In the genomic region with DNA sequence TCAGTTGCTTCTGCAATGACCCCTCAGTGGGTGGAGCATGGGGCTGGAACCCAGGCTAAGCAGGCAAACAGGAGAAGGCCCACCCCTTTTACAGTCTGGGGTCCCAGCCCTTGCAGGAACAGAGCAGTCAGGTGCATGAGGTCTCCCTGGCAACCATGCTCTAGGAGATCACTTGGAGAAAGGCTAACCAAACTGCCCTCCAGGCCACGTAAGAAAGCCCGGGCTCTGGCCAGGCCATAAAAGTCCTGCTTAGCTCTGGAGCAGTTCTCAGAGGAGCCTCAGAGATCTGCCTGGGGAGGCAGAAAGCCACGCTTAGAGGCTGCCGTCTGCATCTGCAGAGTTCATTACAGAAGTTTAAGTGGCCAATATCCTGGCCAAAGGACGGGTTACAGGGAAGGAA, we compare ENCODE assay signal across 18 cellular contexts.
"Had no signal": no experiment of that assay in that cellular context is flagged by ENCODE, and none has a peak within 500 bp of the region (broad histone marks: within the 10 kb centered on the region; RNA-seq: fewer than 3 reads in every experiment).

No MANE protein-coding gene starts in this region.

- H3K27ac Mint-ChIP-seq: activated CD4-positive, alpha-beta memory T cell treated with anti-CD3 and anti-CD28 coated beads for 36 hours; activated naive CD4-positive, alpha-beta T cell treated with anti-CD3 and anti-CD28 coated beads, Interleukin-2, amount 10 ng/mL, durations not matched to agents 7 days and 5 days; memory B cell; naive B cell; neural progenitor cell had no signal

- H3K36me3 Mint-ChIP-seq: activated CD4-positive, alpha-beta memory T cell treated with anti-CD3 and anti-CD28 coated beads for 36 hours; memory B cell; naive B cell; neural progenitor cell had no signal

- H3K27me3 Mint-ChIP-seq: activated CD4-positive, alpha-beta memory T cell treated with anti-CD3 and anti-CD28 coated beads for 36 hours; activated naive CD4-positive, alpha-beta T cell treated with anti-CD3 and anti-CD28 coated beads, Interleukin-2, amount 10 ng/mL, durations not matched to agents 7 days and 5 days; naive B cell; stimulated activated naive CD8-positive, alpha-beta T cell treated with anti-CD3 and anti-CD28 coated beads, Interleukin-15, amount 100 ng/mL, for 72 hours had no signal

- H3K27me3 ChIP-seq: foreskin keratinocyte, left lung, neural progenitor cell, testis had no signal

- H3K4me3 Mint-ChIP-seq: activated CD4-positive, alpha-beta memory T cell treated with anti-CD3 and anti-CD28 coated beads for 36 hours; activated naive CD4-positive, alpha-beta T cell treated with anti-CD3 and anti-CD28 coated beads, Interleukin-2, amount 10 ng/mL, durations not matched to agents 7 days and 5 days; memory B cell; neural progenitor cell; stimulated activated naive CD8-positive, alpha-beta T cell treated with anti-CD3 and anti-CD28 coated beads, Interleukin-15, amount 100 ng/mL, for 72 hours had no signal

- H3K9ac ChIP-seq: neural progenitor cell had no signal

- H3K36me3 ChIP-seq: neural progenitor cell had no signal

- H3K27ac ChIP-seq: foreskin keratinocyte, left lung, neural progenitor cell, SK-N-MC had no signal

- H3K9me3 ChIP-seq: left lung, mucosa of descending colon, psoas muscle, testis had no signal

- DNase-seq: activated CD4-positive, alpha-beta memory T cell treated with anti-CD3 and anti-CD28 coated beads for 36 hours; activated naive CD4-positive, alpha-beta T cell treated with anti-CD3 and anti-CD28 coated beads, Interleukin-2, amount 10 ng/mL, durations not matched to agents 7 days and 5 days; activated T-cell treated with anti-CD3 and anti-CD28 coated beads, Interleukin-2, amount 50 U/mL, for 1 hour; dermis blood vessel endothelial cell; foreskin keratinocyte; left lung; mucosa of descending colon; naive B cell; psoas muscle; right cardiac atrium; stimulated activated CD4-positive, alpha-beta T cell treated with anti-CD3 and anti-CD28 coated beads, Interleukin-15, amount 100 ng/mL, for 24 hours; stimulated activated CD4-positive, alpha-beta T cell treated with anti-CD3 and anti-CD28 coated beads, Interleukin-2, amount 100 ng/mL, for 48 hours; stimulated activated naive CD8-positive, alpha-beta T cell treated with anti-CD3 and anti-CD28 coated beads, Interleukin-15, amount 100 ng/mL, for 72 hours; testis had no signal

- ATAC-seq: foreskin keratinocyte; left lung; mucosa of descending colon; psoas muscle; right cardiac atrium; stimulated activated naive CD8-positive, alpha-beta T cell treated with anti-CD3 and anti-CD28 coated beads, Interleukin-15, amount 100 ng/mL, for 72 hours had no signal

- H3K4me1 ChIP-seq: left lung, neural progenitor cell, psoas muscle had no signal

- H3K4me3 ChIP-seq: left lung, mucosa of descending colon, neural progenitor cell, psoas muscle, SK-N-MC, skin epidermis, testis had no signal

- H3K9me3 Mint-ChIP-seq: activated CD4-positive, alpha-beta memory T cell treated with anti-CD3 and anti-CD28 coated beads for 36 hours; memory B cell; neural progenitor cell had no signal
